Comparison of ENCODE assay signal across 8 cellular contexts in genomic region chr16:52191533-52192134, GRCh38.
A peak's percentile ranks its signal among the peaks of the same experiment; 100 is the strongest.
DNase-seq lines count a peak whose midpoint lies in the region; ATAC-seq and TF ChIP-seq lines count a peak whose summit lies in the region.

No MANE protein-coding gene starts in this region.

- intact Hi-C loops in Right ventricle myocardium inferior (cut with DNase I) (loop anchor here (2.0 kb wide), 2 partner anchors 721 to 829 kb away; no protein-coding TSS in a partner anchor), posterior cingulate gyrus (cut with DNase I) (loop anchor here (1.0 to 5.0 kb wide), 4 partner anchors 119 to 831 kb away; no protein-coding TSS in a partner anchor)

- no peak overlapping the region for H3K4me3 ChIP-seq in cardiac muscle cell

- H3K9me3 ChIP-seq in cardiac muscle cell (ENCODE audit: low read depth), result no peaks in the 10 kb centered on the region

- no peak for ATAC-seq in Right ventricle myocardium inferior
- no peak for ATAC-seq in GM19023 (IDR thresholded peaks at IDR 0.05; ENCODE audit: unreplicated experiment)

- H3K27me3 ChIP-seq in cardiac muscle cell, result no peaks in the 10 kb centered on the region

- no peak overlapping the region for H3K27ac ChIP-seq in cardiac muscle cell

- no peaks in the 10 kb centered on the region for H3K36me3 ChIP-seq in cardiac muscle cell

- DNase-seq in cardiac muscle cell (ENCODE audit: low read depth in 1 of 2, low spot score in 1 of 2) (peak; percentile 71 to 73), Right ventricle myocardium inferior (ENCODE audit: missing footprints) (no peak), LoVo (ENCODE audit: low spot score) (peak; percentile 58), RKO (ENCODE audit: low spot score) (peak; percentile 58), glomerular endothelial cell (ENCODE audit: extremely low read depth, low read depth, low spot score) (peak; percentile 47), posterior cingulate gyrus (peak; percentile 55 to 96 (median 80))
- DNase-seq in activated naive CD4-positive, alpha-beta T cell (lab: John Stamatoyannopoulos, UW), result peak in 3 of 4 experiments; percentile 1 to 7 (median 5)

- peak; percentile 93 for TF ChIP-seq CTCF in cardiac muscle cell (IDR thresholded peaks at IDR 0.05; ENCODE audit: low read depth, low read length)

- H3K4me1 ChIP-seq in cardiac muscle cell (ENCODE audit: low read depth), result no peaks in the 10 kb centered on the region
